8 cellular contexts compared by ENCODE assay signal in genomic region chr9:78400496-78400895, GRCh38.
"Had no signal": no experiment of that assay in that cellular context is flagged by ENCODE, and none has a peak within 500 bp of the region (broad histone marks: within the 10 kb centered on the region; RNA-seq: fewer than 3 reads in every experiment).

No MANE protein-coding gene starts in this region.

- H3K27ac ChIP-seq: KMS-11 had no signal

- H2AFZ ChIP-seq: GM23338 had no signal

- H3K9ac ChIP-seq: KMS-11 had no signal

- FAIRE-seq: HTR-8/SVneo had no signal

- H3K4me2 ChIP-seq: GM23338, KMS-11 had no signal

- ATAC-seq: GM23338, HCT116 had no signal

- H3K36me3 ChIP-seq: HAP-1 had no signal

- DNase-seq: H7, HFFc6, KBM-7 had no signal

- H3K4me3 ChIP-seq: GM23338, HAP-1 had no signal
